In the genomic region with DNA sequence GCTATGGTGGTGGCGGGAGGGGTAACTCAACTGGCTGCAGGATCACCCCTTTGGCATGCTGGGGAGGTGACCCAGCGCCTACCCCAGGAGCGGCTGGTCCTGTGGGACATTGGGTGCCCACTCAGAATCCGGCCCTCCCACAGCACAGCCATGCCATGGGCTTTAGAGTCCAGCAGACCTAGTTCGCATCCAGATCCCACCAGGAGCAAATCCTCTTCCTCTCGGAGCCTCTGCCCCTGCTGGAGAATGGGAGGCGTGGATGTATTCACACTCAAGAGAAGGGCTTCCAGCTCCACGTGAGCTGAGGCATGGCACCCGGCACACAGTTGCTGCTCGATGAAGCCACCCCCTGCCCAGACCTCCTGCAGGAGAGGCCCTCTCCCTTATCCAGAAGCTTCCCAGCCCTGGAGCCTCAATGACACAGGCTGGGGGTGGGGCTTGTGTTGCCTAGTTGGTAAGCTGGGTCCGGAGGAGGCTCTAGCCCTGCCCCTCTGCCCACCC, we compare ENCODE assay signal across 22 cellular contexts. TPM values are rescaled to one million over a fixed set of nuclear protein-coding genes. Genes with fewer than 3 reads are reported as not detected.
DNase-seq lines count a peak whose midpoint lies in the region; ATAC-seq and TF ChIP-seq lines count a peak whose summit lies in the region.
"Had no signal": no experiment of that assay in that cellular context is flagged by ENCODE, and none has a peak within 500 bp of the region (broad histone marks: within the 10 kb centered on the region; RNA-seq: fewer than 3 reads in every experiment).

No MANE protein-coding gene starts in this region.

- H3K9ac ChIP-seq in BLaER1 treated with 17β-estradiol and CSF1 and Interleukin-3, amounts not matched to agents 10 nM and 100 nM = peak overlapping the region in 1 of 11 experiments; percentile 10; a peak in 1 of 22 replicates
- H3K9ac ChIP-seq: parathyroid adenoma had no signal

- no peak for ATAC-seq in HG03521 (IDR thresholded peaks at IDR 0.05; ENCODE audit: unreplicated experiment)
- ATAC-seq: GM23338; naive thymus-derived CD4-positive, alpha-beta T cell had no signal

- no peak overlapping the region for H3K4me3 Mint-ChIP-seq in endothelial cell (ENCODE audit: unreplicated experiment)
- H3K4me3 Mint-ChIP-seq: activated CD4-positive, alpha-beta T cell treated with anti-CD3 and anti-CD28 coated beads, Interleukin-2, amount 10 ng/mL, durations not matched to agents 24 days and 14 days; GM23338; immature natural killer cell; memory B cell; naive thymus-derived CD4-positive, alpha-beta T cell had no signal

- peaks cover 0 to 36% (median 20%) of the 10 kb centered on the region in 10 experiments; a peak in 19 of 20 replicates for H3K4me1 ChIP-seq in BLaER1 treated with 17β-estradiol and CSF1 and Interleukin-3, amounts not matched to agents 10 nM and 100 nM
- peaks cover 33% of the 10 kb centered on the region for H3K4me1 ChIP-seq in left ventricle myocardium inferior
- H3K4me1 ChIP-seq: parathyroid adenoma had no signal

- peaks cover 13% of the 10 kb centered on the region for H3K27me3 Mint-ChIP-seq in endothelial cell (ENCODE audit: unreplicated experiment)

- no peaks in the 10 kb centered on the region for H3K9me3 Mint-ChIP-seq in endothelial cell (ENCODE audit: unreplicated experiment)
- H3K9me3 Mint-ChIP-seq: activated CD4-positive, alpha-beta T cell treated with anti-CD3 and anti-CD28 coated beads, Interleukin-2, amount 10 ng/mL, durations not matched to agents 24 days and 14 days; GM23338; immature natural killer cell; memory B cell; naive thymus-derived CD4-positive, alpha-beta T cell had no signal

- DNase-seq in RPMI8226 (peak; percentile 1), left ventricle myocardium inferior (peak; percentile 3), posterior vena cava (ENCODE audit: low spot score) (peak; percentile 57), amygdala (lab: John Stamatoyannopoulos, UW) (no peak), erythroblast (lab: John Stamatoyannopoulos, UW) (no peak), endothelial cell (ENCODE audit: low spot score) (no peak)
- DNase-seq: activated CD4-positive, alpha-beta T cell treated with anti-CD3 and anti-CD28 coated beads, Interleukin-2, amount 10 ng/mL, durations not matched to agents 24 days and 14 days; amniotic stem cell; effector CD4-positive, alpha-beta T cell; immature natural killer cell; IMR-90; naive thymus-derived CD4-positive, alpha-beta T cell; NCI-H1417 treated with DMSO at 0.1 percent for 48 hours; NCI-H526; SHP77; stimulated activated naive CD4-positive, alpha-beta T cell; trophoblast cell had no signal

- H3K4me2 ChIP-seq in BLaER1 treated with 17β-estradiol and CSF1 and Interleukin-3, amounts not matched to agents 10 nM and 100 nM = peak overlapping the region in 9 of 11 experiments; percentile 28 to 78 (median 56); a peak in 16 of 22 replicates
- H3K4me2 ChIP-seq: GM23338 had no signal

- no peak for TF ChIP-seq POLR2A in erythroblast (IDR thresholded peaks at IDR 0.05; ENCODE audit: low read length)

- H3K27ac Mint-ChIP-seq in endothelial cell (ENCODE audit: unreplicated experiment) = no peak overlapping the region
- H3K27ac Mint-ChIP-seq: activated CD4-positive, alpha-beta T cell treated with anti-CD3 and anti-CD28 coated beads, Interleukin-2, amount 10 ng/mL, durations not matched to agents 24 days and 14 days; GM23338; immature natural killer cell; memory B cell; naive thymus-derived CD4-positive, alpha-beta T cell had no signal

- intact Hi-C loops in left ventricle myocardium inferior (cut with micrococcal nuclease) = no loop called here
- intact Hi-C loops in posterior vena cava (cut with DNase I) = no loop called here

- peaks cover 38% of the 10 kb centered on the region for H3K4me1 Mint-ChIP-seq in endothelial cell (ENCODE audit: unreplicated experiment)
- H3K4me1 Mint-ChIP-seq: activated CD4-positive, alpha-beta T cell treated with anti-CD3 and anti-CD28 coated beads, Interleukin-2, amount 10 ng/mL, durations not matched to agents 24 days and 14 days; immature natural killer cell; memory B cell had no signal

- H3K27ac ChIP-seq in BLaER1 treated with 17β-estradiol and CSF1 and Interleukin-3, amounts not matched to agents 10 nM and 100 nM = peak overlapping the region in 3 of 11 experiments; percentile 16 to 34 (median 26); a peak in 4 of 22 replicates
- no peak overlapping the region for H3K27ac ChIP-seq in left ventricle myocardium inferior (replicated peaks)
- H3K27ac ChIP-seq: parathyroid adenoma had no signal

- H4K20me1 ChIP-seq in BLaER1 treated with 17β-estradiol and CSF1 and Interleukin-3, amounts not matched to agents 10 nM and 100 nM = peaks cover 0 to 79% (median 26%) of the 10 kb centered on the region in 11 experiments; a peak in 11 of 22 replicates

- no peaks in the 10 kb centered on the region for H3K9me3 ChIP-seq in BLaER1 treated with 17β-estradiol and CSF1 and Interleukin-3, amounts not matched to agents 10 nM and 100 nM (replicated peaks in 1 of 11)
- H3K9me3 ChIP-seq in left ventricle myocardium inferior (replicated peaks) = no peaks in the 10 kb centered on the region

- peaks cover 6% of the 10 kb centered on the region for H3K36me3 Mint-ChIP-seq in endothelial cell (ENCODE audit: low read depth, unreplicated experiment)
- H3K36me3 Mint-ChIP-seq: immature natural killer cell, memory B cell had no signal

- TF ChIP-seq CTCF in left ventricle myocardium inferior (IDR thresholded peaks at IDR 0.05; ENCODE audit: borderline replicate concordance) (no peak), endothelial cell (IDR thresholded peaks at IDR 0.05; ENCODE audit: unreplicated experiment) (no peak)

- H3K4me3 ChIP-seq in BLaER1 treated with 17β-estradiol and CSF1 and Interleukin-3, amounts not matched to agents 10 nM and 100 nM = no peak overlapping the region
- no peak overlapping the region for H3K4me3 ChIP-seq in left ventricle myocardium inferior
- H3K4me3 ChIP-seq: GM23338 had no signal

- H3K27me3 ChIP-seq in BLaER1 treated with 17β-estradiol and CSF1 and Interleukin-3, amounts not matched to agents 10 nM and 100 nM = no peaks in the 10 kb centered on the region
- H3K27me3 ChIP-seq in left ventricle myocardium inferior (ENCODE audit: low read depth) = no peaks in the 10 kb centered on the region

- no peaks in the 10 kb centered on the region for H3K36me3 ChIP-seq in BLaER1 treated with 17β-estradiol and CSF1 and Interleukin-3, amounts not matched to agents 10 nM and 100 nM
- H3K36me3 ChIP-seq in left ventricle myocardium inferior = no peaks in the 10 kb centered on the region

RNA-seq across cellular contexts. Expression of a gene that starts 17.7 kb away (rescaled TPM):
- 20.0 TPM for total RNA-seq in left ventricle myocardium inferior
- under 1 TPM; 0.62 to 0.79 TPM for total RNA-seq in posterior vena cava
- total RNA-seq in endothelial cell (ENCODE audit: unreplicated experiment) = 14.2 TPM

Comparison
In these comparisons a context has a peak if more than half of its experiments do, and no peak if none do; other contexts are left out.
1. DNase-seq: peak in RPMI8226 (single experiment), left ventricle myocardium inferior (single experiment) and posterior vena cava (single experiment); none in amygdala (0 of 56), erythroblast (0 of 2) and endothelial cell (single experiment).